In genomic region chr17:71283486-71283885, GRCh38 we compare ENCODE assay signal across 35 cellular contexts.
"Had no signal": no experiment of that assay in that cellular context is flagged by ENCODE, and none has a peak within 500 bp of the region (broad histone marks: within the 10 kb centered on the region; RNA-seq: fewer than 3 reads in every experiment).

No MANE protein-coding gene starts in this region.

- H3K27me3 ChIP-seq: MG63 had no signal

- H3K36me3 ChIP-seq: MG63 had no signal

- H3K4me3 ChIP-seq: MG63 had no signal

- H3K27ac ChIP-seq: KMS-11 had no signal

- H3K9me3 ChIP-seq: MG63 had no signal

- DNase-seq: Karpas-422, Kasumi-1, KG1, MG63, MM.1S, MV-4-11, NCI-H1048, NCI-H1092, NCI-H1092 treated with DMSO at 0.1 percent for 48 hours, NCI-H1105, NCI-H1105 treated with DMSO at 0.1 percent for 48 hours, NCI-H1417, NCI-H1417 treated with DMSO at 0.1 percent for 48 hours, NCI-H1436, NCI-H1436 treated with DMSO at 0.1 percent for 48 hours, NCI-H146, NCI-H1694, NCI-H1694 treated with DMSO at 0.1 percent for 48 hours, NCI-H187, NCI-H187 treated with DMSO at 0.1 percent for 48 hours, NCI-H1930, NCI-H2029, NCI-H2029 treated with DMSO at 0.1 percent for 48 hours, NCI-H2081, NCI-H2081 treated with DMSO at 0.1 percent for 48 hours, NCI-H2107, NCI-H2171, NCI-H2171 treated with DMSO at 0.1 percent for 48 hours, NCI-H2227 treated with DMSO at 0.1 percent for 48 hours, NCI-H226, NCI-H345, NCI-H446, NCI-H446 treated with DMSO at 0.1 percent for 48 hours, NCI-H510A had no signal

- H3K4me2 ChIP-seq: KMS-11 had no signal
